Comparison of ENCODE assay signal across 31 cellular contexts in the genomic region with DNA sequence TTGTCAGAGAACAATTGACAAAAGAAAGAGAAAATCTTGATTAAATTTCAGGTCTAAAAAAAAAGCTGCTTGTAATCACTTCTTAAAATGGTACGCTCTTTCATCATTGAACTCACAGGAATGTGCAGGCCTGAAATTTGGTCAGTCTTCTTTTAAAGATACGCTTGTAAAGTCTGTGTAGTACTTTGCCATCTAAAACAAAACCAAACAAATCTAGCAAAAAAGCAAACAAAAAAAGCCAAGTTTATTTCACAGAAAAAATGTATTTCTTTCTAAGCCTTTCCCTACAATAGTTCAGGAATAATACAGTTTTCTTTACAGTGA.
"Had no signal": no experiment of that assay in that cellular context is flagged by ENCODE, and none has a peak within 500 bp of the region (broad histone marks: within the 10 kb centered on the region; RNA-seq: fewer than 3 reads in every experiment).

No MANE protein-coding gene starts in this region.

- H3K27ac ChIP-seq: body of pancreas, epithelial cell of prostate had no signal

- H3K4me3 Mint-ChIP-seq: activated CD4-positive, alpha-beta memory T cell treated with anti-CD3 and anti-CD28 coated beads, Interleukin-2, amount 10 ng/mL, durations not matched to agents 7 days and 5 days; activated CD4-positive, alpha-beta T cell treated with anti-CD3 and anti-CD28 coated beads, Interleukin-2, amount 10 ng/mL, durations not matched to agents 7 days and 5 days; activated naive CD4-positive, alpha-beta T cell treated with anti-CD3 and anti-CD28 coated beads, Interleukin-2, amount 10 ng/mL, durations not matched to agents 7 days and 5 days; activated naive CD8-positive, alpha-beta T cell treated with anti-CD3 and anti-CD28 coated beads, Interleukin-2, amount 10 ng/mL, durations not matched to agents 7 days and 5 days; activated T-cell treated with anti-CD3 and anti-CD28 coated beads, Interleukin-2, amount 50 U/mL, for 24 hours; activated T-cell treated with anti-CD3 and anti-CD28 coated beads, Interleukin-2, amount 50 U/mL, for 72 hours had no signal

- H3K27me3 Mint-ChIP-seq: activated CD4-positive, alpha-beta memory T cell treated with anti-CD3 and anti-CD28 coated beads, Interleukin-2, amount 10 ng/mL, durations not matched to agents 7 days and 5 days; activated CD4-positive, alpha-beta T cell treated with anti-CD3 and anti-CD28 coated beads, Interleukin-2, amount 10 ng/mL, durations not matched to agents 7 days and 5 days; activated naive CD4-positive, alpha-beta T cell treated with anti-CD3 and anti-CD28 coated beads, Interleukin-2, amount 10 ng/mL, durations not matched to agents 7 days and 5 days; activated naive CD8-positive, alpha-beta T cell treated with anti-CD3 and anti-CD28 coated beads, Interleukin-2, amount 10 ng/mL, durations not matched to agents 7 days and 5 days; activated T-cell treated with anti-CD3 and anti-CD28 coated beads, Interleukin-2, amount 50 U/mL, for 24 hours had no signal

- H3K4me1 ChIP-seq: body of pancreas had no signal

- H3K4me3 ChIP-seq: body of pancreas, heart left ventricle had no signal

- H3K9me3 Mint-ChIP-seq: activated CD4-positive, alpha-beta memory T cell treated with anti-CD3 and anti-CD28 coated beads, Interleukin-2, amount 10 ng/mL, durations not matched to agents 7 days and 5 days; activated CD4-positive, alpha-beta T cell treated with anti-CD3 and anti-CD28 coated beads, Interleukin-2, amount 10 ng/mL, durations not matched to agents 7 days and 5 days; activated naive CD4-positive, alpha-beta T cell treated with anti-CD3 and anti-CD28 coated beads, Interleukin-2, amount 10 ng/mL, durations not matched to agents 7 days and 5 days; activated naive CD4-positive, alpha-beta T cell treated with anti-CD3 and anti-CD28 coated beads, Interleukin-2, amount 50 U/mL, for 72 hours; activated naive CD8-positive, alpha-beta T cell treated with anti-CD3 and anti-CD28 coated beads, Interleukin-2, amount 10 ng/mL, durations not matched to agents 7 days and 5 days; activated T-cell treated with anti-CD3 and anti-CD28 coated beads, Interleukin-2, amount 50 U/mL, for 72 hours had no signal

- FAIRE-seq: colon, endometrium, endothelial cell of umbilical vein, frontal cortex had no signal

- H3K36me3 Mint-ChIP-seq: activated naive CD4-positive, alpha-beta T cell treated with anti-CD3 and anti-CD28 coated beads, Interleukin-2, amount 10 ng/mL, durations not matched to agents 7 days and 5 days; activated naive CD4-positive, alpha-beta T cell treated with anti-CD3 and anti-CD28 coated beads, Interleukin-2, amount 50 U/mL, for 72 hours; activated naive CD8-positive, alpha-beta T cell treated with anti-CD3 and anti-CD28 coated beads, Interleukin-2, amount 10 ng/mL, durations not matched to agents 7 days and 5 days had no signal

- H3K4me1 Mint-ChIP-seq: activated CD4-positive, alpha-beta memory T cell treated with anti-CD3 and anti-CD28 coated beads, Interleukin-2, amount 10 ng/mL, durations not matched to agents 7 days and 5 days; activated CD4-positive, alpha-beta T cell treated with anti-CD3 and anti-CD28 coated beads, Interleukin-2, amount 10 ng/mL, durations not matched to agents 7 days and 5 days; activated naive CD4-positive, alpha-beta T cell treated with anti-CD3 and anti-CD28 coated beads, Interleukin-2, amount 10 ng/mL, durations not matched to agents 7 days and 5 days; activated naive CD8-positive, alpha-beta T cell treated with anti-CD3 and anti-CD28 coated beads, Interleukin-2, amount 10 ng/mL, durations not matched to agents 7 days and 5 days had no signal

- H3K9me3 ChIP-seq: body of pancreas, heart left ventricle had no signal

- H3K36me3 ChIP-seq: heart left ventricle had no signal

- H3K27me3 ChIP-seq: body of pancreas, heart left ventricle had no signal

- H3K27ac Mint-ChIP-seq: activated CD4-positive, alpha-beta memory T cell treated with anti-CD3 and anti-CD28 coated beads, Interleukin-2, amount 10 ng/mL, durations not matched to agents 7 days and 5 days; activated CD4-positive, alpha-beta T cell treated with anti-CD3 and anti-CD28 coated beads, Interleukin-2, amount 10 ng/mL, durations not matched to agents 7 days and 5 days; activated naive CD4-positive, alpha-beta T cell treated with anti-CD3 and anti-CD28 coated beads, Interleukin-2, amount 10 ng/mL, durations not matched to agents 7 days and 5 days; activated naive CD4-positive, alpha-beta T cell treated with anti-CD3 and anti-CD28 coated beads, Interleukin-2, amount 50 U/mL, for 72 hours; activated naive CD8-positive, alpha-beta T cell treated with anti-CD3 and anti-CD28 coated beads, Interleukin-2, amount 10 ng/mL, durations not matched to agents 7 days and 5 days; activated T-cell treated with anti-CD3 and anti-CD28 coated beads, Interleukin-2, amount 50 U/mL, for 24 hours; activated T-cell treated with anti-CD3 and anti-CD28 coated beads, Interleukin-2, amount 50 U/mL, for 72 hours had no signal

- DNase-seq: activated CD4-positive, alpha-beta memory T cell treated with anti-CD3 and anti-CD28 coated beads, Interleukin-2, amount 10 ng/mL, durations not matched to agents 7 days and 5 days; activated CD4-positive, alpha-beta T cell treated with anti-CD3 and anti-CD28 coated beads for 4 hours; activated CD4-positive, alpha-beta T cell treated with anti-CD3 and anti-CD28 coated beads, Interleukin-2, amount 10 ng/mL, durations not matched to agents 7 days and 5 days; activated CD4-positive, alpha-beta T cell treated with anti-CD3 and anti-CD28 coated beads, Interleukin-2, amount 50 U/mL, for 4 hours; activated CD4-positive, CD25-positive, alpha-beta regulatory T cell; activated CD4-positive, CD25-positive, alpha-beta regulatory T cell treated with anti-CD3 and anti-CD28 coated beads, Interleukin-2, amount 50 U/mL, for 72 hours; activated CD8-positive, alpha-beta memory T cell treated with anti-CD3 and anti-CD28 coated beads, Interleukin-2, amount 50 U/mL, for 48 hours; activated gamma-delta T cell; activated naive CD4-positive, alpha-beta T cell; activated naive CD4-positive, alpha-beta T cell treated with anti-CD3 and anti-CD28 coated beads, Interleukin-2, amount 10 ng/mL, durations not matched to agents 7 days and 5 days; activated naive CD8-positive, alpha-beta T cell treated with anti-CD3 and anti-CD28 coated beads, Interleukin-2, amount 10 ng/mL, durations not matched to agents 7 days and 5 days; activated T-cell treated with anti-CD3 and anti-CD28 coated beads for 4 hours; activated T-cell treated with anti-CD3 and anti-CD28 coated beads, Interleukin-2, amount 50 U/mL, for 24 hours; activated T-cell treated with anti-CD3 and anti-CD28 coated beads, Interleukin-2, amount 50 U/mL, for 72 hours; amniotic stem cell; anterior cingulate cortex; body of pancreas; caudate nucleus; cortex of kidney; dermis blood vessel endothelial cell; effector CD4-positive, alpha-beta T cell; foreskin fibroblast; glutamatergic neuron; heart left ventricle; T-helper 2 cell had no signal
